1 cellular context compared by ENCODE assay signal in genomic region chr14:21136024-21136423, GRCh38.
TF ChIP-seq lines count a peak whose summit lies in the region.

No MANE protein-coding gene starts in this region.

TF ChIP-seq in SK-N-SH, 30 proteins besides CTCF, POLR2A, EP300 and RAD21 (continued from another document):
- TF ChIP-seq, protein P1, sequence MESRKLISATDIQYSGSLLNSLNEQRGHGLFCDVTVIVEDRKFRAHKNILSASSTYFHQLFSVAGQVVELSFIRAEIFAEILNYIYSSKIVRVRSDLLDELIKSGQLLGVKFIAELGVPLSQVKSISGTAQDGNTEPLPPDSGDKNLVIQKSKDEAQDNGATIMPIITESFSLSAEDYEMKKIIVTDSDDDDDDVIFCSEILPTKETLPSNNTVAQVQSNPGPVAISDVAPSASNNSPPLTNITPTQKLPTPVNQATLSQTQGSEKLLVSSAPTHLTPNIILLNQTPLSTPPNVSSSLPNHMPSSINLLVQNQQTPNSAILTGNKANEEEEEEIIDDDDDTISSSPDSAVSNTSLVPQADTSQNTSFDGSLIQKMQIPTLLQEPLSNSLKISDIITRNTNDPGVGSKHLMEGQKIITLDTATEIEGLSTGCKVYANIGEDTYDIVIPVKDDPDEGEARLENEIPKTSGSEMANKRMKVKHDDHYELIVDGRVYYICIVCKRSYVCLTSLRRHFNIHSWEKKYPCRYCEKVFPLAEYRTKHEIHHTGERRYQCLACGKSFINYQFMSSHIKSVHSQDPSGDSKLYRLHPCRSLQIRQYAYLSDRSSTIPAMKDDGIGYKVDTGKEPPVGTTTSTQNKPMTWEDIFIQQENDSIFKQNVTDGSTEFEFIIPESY (IDR thresholded peaks at IDR 0.05; ENCODE audit: borderline replicate concordance, low read depth), result no peak
- TF ChIP-seq TEAD4 (IDR thresholded peaks at IDR 0.05; ENCODE audit: borderline replicate concordance, insufficient read depth) (no peak), REST (IDR thresholded peaks at IDR 0.05; ENCODE audit: low read depth, low read length) (no peak), POLR2AphosphoS5 (IDR thresholded peaks at IDR 0.05; ENCODE audit: low read depth, low read length) (no peak), FOXM1 (IDR thresholded peaks at IDR 0.05; ENCODE audit: low read depth) (no peak)
